Comparison of ENCODE assay signal across 8 cellular contexts in genomic region chr7:99373086-99374066, GRCh38. TPM values are rescaled to one million over a fixed set of nuclear protein-coding genes. Genes with fewer than 3 reads are reported as not detected.
DNase-seq lines count a peak whose midpoint lies in the region; ATAC-seq and TF ChIP-seq lines count a peak whose summit lies in the region.

No MANE protein-coding gene starts in this region.

- peak overlapping the region; percentile 89 for H2AFZ ChIP-seq in DND-41 (ENCODE audit: low read depth, low read length)
- peak overlapping the region; percentile 81; the same call in 1 of the 2 replicates for H2AFZ ChIP-seq in PC-9

- H4K20me1 ChIP-seq in DND-41 (ENCODE audit: insufficient read depth, low read length) = peaks cover 11% of the 10 kb centered on the region; the same call in 1 of the 2 replicates
- H4K20me1 ChIP-seq in PC-9 (ENCODE audit: insufficient read depth) = peaks cover 13% of the 10 kb centered on the region

- peaks cover 54% of the 10 kb centered on the region for H3F3A ChIP-seq in PC-9 (ENCODE audit: insufficient read depth, low read depth)

- in situ Hi-C loops in brain microvascular endothelial cell (cut with HindIII; ENCODE audit: low pct_ligation_motif_present, low sequenced_read_pairs) = no loop called here

- intact Hi-C loops in PC-9 (cut with micrococcal nuclease; ENCODE audit: unreplicated experiment) = loop anchor here (2.0 to 10.0 kb wide), 3 partner anchors 35 to 709 kb away; partner anchors contain the start of genes BUD31, MYH16, PDAP1 and ZNF3
- intact Hi-C loops in esophagus squamous epithelium (cut with DNase I) = no loop called here
- intact Hi-C loops in prostate gland (cut with DNase I) = loop anchor here (5.0 kb wide), 1 partner anchor 34 kb away; the partner anchor contains the start of genes BUD31 and PDAP1

- 84 to 86% methylated on average over 17 to 22 of the region's 42 CpGs for WGBS in esophagus squamous epithelium, 2 donors
- 88% methylated on average over 42 of the region's 42 CpGs for WGBS in prostate gland

- BruUV-seq in PC-9 (replicated peaks; lab: Mats Ljungman, UMichigan) = TSS peak; percentile 42

- peak overlapping the region; percentile 79 for H3K4me2 ChIP-seq in DND-41 (ENCODE audit: insufficient read depth, low read length)
- peak overlapping the region; percentile 76 for H3K4me2 ChIP-seq in PC-9

- H3K4me1 ChIP-seq in DND-41 (ENCODE audit: insufficient read depth, low read length) (peaks cover 20% of the 10 kb centered on the region), PC-9 (replicated peaks; ENCODE audit: insufficient read depth) (peaks cover 14% of the 10 kb centered on the region), esophagus squamous epithelium (peaks cover 7 to 79% (median 14%) of the 10 kb centered on the region in 3 donors), prostate gland (replicated peaks) (no peaks in the 10 kb centered on the region)

- no peaks in the 10 kb centered on the region for H3K27me3 ChIP-seq in DND-41 (ENCODE audit: insufficient read depth, low read length, poor library complexity)
- no peaks in the 10 kb centered on the region for H3K27me3 ChIP-seq in PC-9 (ENCODE audit: insufficient read depth, low read depth)
- H3K27me3 ChIP-seq in esophagus squamous epithelium = no peaks in the 10 kb centered on the region
- H3K27me3 ChIP-seq in prostate gland (replicated peaks; ENCODE audit: insufficient read depth) = no peaks in the 10 kb centered on the region
- no peaks in the 10 kb centered on the region for H3K27me3 ChIP-seq in brain microvascular endothelial cell (replicated peaks)

- H3K79me2 ChIP-seq in DND-41 (ENCODE audit: insufficient read depth, low read length) (peaks cover 34% of the 10 kb centered on the region), PC-9 (ENCODE audit: low read depth) (peaks cover 24% of the 10 kb centered on the region)

- no peaks in the 10 kb centered on the region for H3K9me3 ChIP-seq in DND-41 (ENCODE audit: insufficient read depth, low read length, severe bottlenecking)
- H3K9me3 ChIP-seq in PC-9 (ENCODE audit: insufficient read depth, low read depth) = no peaks in the 10 kb centered on the region
- no peaks in the 10 kb centered on the region for H3K9me3 ChIP-seq in esophagus squamous epithelium
- no peaks in the 10 kb centered on the region for H3K9me3 ChIP-seq in prostate gland

- TF ChIP-seq CTCF in DND-41 (IDR thresholded peaks at IDR 0.05; ENCODE audit: borderline replicate concordance, extremely low read depth, low read length, poor library complexity, severe bottlenecking) = no peak
- no peak for TF ChIP-seq CTCF in PC-9 (conservative IDR thresholded peaks at IDR 0.05)
- TF ChIP-seq CTCF in esophagus squamous epithelium (IDR thresholded peaks at IDR 0.05) = no peak
- TF ChIP-seq CTCF in prostate gland (IDR thresholded peaks at IDR 0.05) = no peak
- TF ChIP-seq CTCF in brain microvascular endothelial cell (IDR thresholded peaks at IDR 0.05; ENCODE audit: low read depth, low read length, missing control alignments) = no peak

- CTCF ChIA-PET in PC-9 (lab: Charles Lee) (interaction anchor here (0.7 kb wide), 1 partner anchor 273 kb away, joined by 6 read pairs; no protein-coding TSS in a partner anchor), HEK293T (lab: Yijun Ruan, JAX) (no interaction called here)

- TF ChIP-seq POLR2A in esophagus squamous epithelium (IDR thresholded peaks at IDR 0.05) (no peak), prostate gland (IDR thresholded peaks at IDR 0.05) (no peak)

- 0 out of 2 replicates have a peak overlapping the region, but pooled peaks have one; percentile 48 for H3K27ac ChIP-seq in DND-41 (ENCODE audit: low read length)
- 0 out of 2 replicates have a peak overlapping the region, but pooled peaks have one; percentile 5 for H3K27ac ChIP-seq in PC-9
- peak overlapping the region; percentile 83 to 94 (median 89) for H3K27ac ChIP-seq in esophagus squamous epithelium
- H3K27ac ChIP-seq in prostate gland = peak overlapping the region; percentile 73 to 77
- H3K27ac ChIP-seq in brain microvascular endothelial cell = no peak overlapping the region

- peak overlapping the region in 1 of 2 experiments; percentile 78; a peak in 2 of 4 replicates for H3K4me3 ChIP-seq in DND-41 (ENCODE audit: low read depth in 1 of 2, low read length in 2 of 2)
- H3K4me3 ChIP-seq in PC-9 = peak overlapping the region; percentile 63; the same call in 1 of the 2 replicates
- peak overlapping the region; percentile 61 to 97 (median 80) for H3K4me3 ChIP-seq in esophagus squamous epithelium
- H3K4me3 ChIP-seq in prostate gland = peak overlapping the region; percentile 76 to 78
- no peak overlapping the region for H3K4me3 ChIP-seq in brain microvascular endothelial cell (ENCODE audit: low read depth, low read length)

- H3K36me3 ChIP-seq in DND-41 (ENCODE audit: insufficient read depth, low read length) (peaks cover 24% of the 10 kb centered on the region), PC-9 (ENCODE audit: low read depth) (no peaks in the 10 kb centered on the region), esophagus squamous epithelium (peaks cover 0 to 16% (median 0%) of the 10 kb centered on the region in 3 donors), prostate gland (no peaks in the 10 kb centered on the region), brain microvascular endothelial cell (replicated peaks) (peaks cover 8% of the 10 kb centered on the region)

- DNase-seq in DND-41 (no peak), PC-9 (no peak), esophagus squamous epithelium (lab: John Stamatoyannopoulos, UW) (no peak), prostate gland (ENCODE audit: low spot score) (no peak), brain microvascular endothelial cell (no peak), NCI-H2081 treated with DMSO at 0.1 percent for 48 hours (lab: John Stamatoyannopoulos, UW) (no peak), HEK293T (ENCODE audit: extremely low spot score) (no peak), SIG-M5 treated with dmso at 0.1 percent for 504 hours (lab: John Stamatoyannopoulos, UW; ENCODE audit: unreplicated experiment) (no peak)

- H3K9me2 ChIP-seq in PC-9 (ENCODE audit: insufficient read depth) = no peaks in the 10 kb centered on the region

- POLR2A ChIA-PET in PC-9 (lab: Charles Lee; ENCODE audit: unreplicated experiment) = no interaction called here
- POLR2A ChIA-PET in HEK293T (lab: Yijun Ruan, JAX) = interaction anchor here (0.6 to 1.4 kb wide), 3 partner anchors 35 to 48 kb away, joined by 3 to 5 read pairs (median 3); partner anchors contain the start of genes ARPC1A, BUD31 and PDAP1

- peak overlapping the region; percentile 65 for H3K9ac ChIP-seq in DND-41 (ENCODE audit: low read depth, low read length)

- ATAC-seq in DND-41 (ENCODE audit: insufficient read depth, low read depth) = no peak

TF ChIP-seq in HEK293T, 16 proteins besides CTCF, POLR2A, EP300 and RAD21:
- no peak for TF ChIP-seq ELF4 (IDR thresholded peaks at IDR 0.05)
- no peak for TF ChIP-seq BHLHE40 (IDR thresholded peaks at IDR 0.05; ENCODE audit: borderline replicate concordance)
- TF ChIP-seq L3MBTL2 (conservative IDR thresholded peaks at IDR 0.05) = no peak
- TF ChIP-seq SP1 (IDR thresholded peaks at IDR 0.05) = no peak
- no peak for TF ChIP-seq SUZ12 (IDR thresholded peaks at IDR 0.05)
- TF ChIP-seq ARNT (IDR thresholded peaks at IDR 0.05) = no peak
- no peak for TF ChIP-seq FOXK2 (IDR thresholded peaks at IDR 0.05)
- no peak for TF ChIP-seq CTBP1 (IDR thresholded peaks at IDR 0.05; ENCODE audit: borderline replicate concordance)
- no peak for TF ChIP-seq TARDBP (IDR thresholded peaks at IDR 0.05)
- TF ChIP-seq NFRKB (IDR thresholded peaks at IDR 0.05) = no peak
- TF ChIP-seq FOXA1 (IDR thresholded peaks at IDR 0.05) = no peak
- TF ChIP-seq HDGF (IDR thresholded peaks at IDR 0.05; ENCODE audit: borderline replicate concordance) = no peak
- TF ChIP-seq LEF1 (IDR thresholded peaks at IDR 0.05; ENCODE audit: borderline replicate concordance) = no peak
- no peak for TF ChIP-seq PKNOX1 (IDR thresholded peaks at IDR 0.05)
- TF ChIP-seq ZNF384 (IDR thresholded peaks at IDR 0.05) = no peak
- TF ChIP-seq FOXM1 (IDR thresholded peaks at IDR 0.05; ENCODE audit: borderline replicate concordance) = no peak

RNA-seq across cellular contexts. Expression of gene ARPC1B, which starts 1.2 kb away (rescaled TPM):
- total RNA-seq in PC-9 (2021) = 276 and 289 TPM in 2 replicates
- 100 to 1,000 TPM in 3 of 4 donors, 10 to 100 TPM in 1; 27.9 to 166 (median 128) TPM for total RNA-seq in esophagus squamous epithelium
- 10 to 100 TPM; 85.4 to 86.5 TPM for total RNA-seq in prostate gland

RNA-seq across cellular contexts. Expression of gene PDAP1, which starts 35.0 kb away (rescaled TPM):
- total RNA-seq in PC-9 (2021) (141 and 180 TPM in 2 replicates), esophagus squamous epithelium (100 to 1,000 TPM in 2 of 4 donors, 10 to 100 TPM in 2; 79.2 to 120 (median 98.3) TPM), prostate gland (100 to 1,000 TPM in 1 of 2 donors, 10 to 100 TPM in 1; 98.6 to 103 TPM)

RNA-seq across cellular contexts. Expression of gene BUD31, which starts 35.4 kb away (rescaled TPM):
- total RNA-seq in PC-9 (2021) = 167 and 178 TPM in 2 replicates
- total RNA-seq in esophagus squamous epithelium = 10 to 100 TPM; 46.9 to 59.1 (median 55.9) TPM
- total RNA-seq in prostate gland = 10 to 100 TPM; 73.8 to 78.3 TPM

RNA-seq across cellular contexts. Expression of gene ARPC1A, which starts 47.7 kb away (rescaled TPM):
- total RNA-seq in PC-9 (2021) (274 and 305 TPM in 2 replicates), esophagus squamous epithelium (100 to 1,000 TPM; 114 to 155 (median 154) TPM), prostate gland (100 to 1,000 TPM; 119 to 136 TPM)
